8 cellular contexts compared by ENCODE assay signal in the genomic region with DNA sequence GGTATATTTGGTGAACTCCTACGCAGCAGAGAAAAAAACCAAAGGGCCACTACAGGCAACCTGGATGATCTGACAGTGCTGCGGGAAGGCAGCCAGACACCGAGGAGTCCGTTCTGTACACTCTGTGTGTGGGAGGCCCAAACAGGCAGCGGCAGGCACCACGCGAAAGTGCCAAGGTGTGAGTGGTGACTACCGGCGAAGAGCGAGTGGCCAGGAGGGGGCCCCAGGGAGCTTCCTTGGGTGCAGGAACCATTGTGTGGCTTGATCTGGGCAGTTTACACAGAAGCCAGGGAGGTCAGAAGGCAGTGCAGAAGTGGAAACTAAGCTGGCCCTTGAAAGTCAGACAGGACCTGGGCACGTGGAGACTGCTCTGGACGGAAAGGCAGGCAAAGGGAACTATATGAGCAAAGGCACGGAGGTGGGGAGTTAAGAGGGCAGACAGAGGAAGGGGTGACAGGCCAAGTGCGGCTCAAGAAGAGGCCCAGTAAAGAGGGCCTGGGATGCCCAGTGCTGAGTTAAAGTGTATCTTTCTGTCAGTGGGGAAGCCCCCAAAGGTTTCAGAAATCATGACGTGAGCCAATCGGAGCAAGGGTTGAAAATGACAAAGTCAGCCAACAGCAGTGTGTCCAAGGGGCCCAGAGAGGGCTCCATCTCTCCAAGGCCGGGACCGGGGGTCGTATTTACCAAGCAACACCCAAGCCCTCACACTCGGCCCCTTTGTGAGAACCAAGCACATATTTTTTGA. TPM values are rescaled to one million over a fixed set of nuclear protein-coding genes. Genes with fewer than 3 reads are reported as not detected.
DNase-seq lines count a peak whose midpoint lies in the region; FAIRE-seq and TF ChIP-seq lines count a peak whose summit lies in the region.

No MANE protein-coding gene starts in this region.

- FAIRE-seq in GM12891 (lab: Jason Lieb, UNC) (peak; percentile 90), frontal cortex (lab: Jason Lieb, UNC) (no peak)

- TF ChIP-seq POLR2A in GM12891 (IDR thresholded peaks at IDR 0.05; ENCODE audit: low read depth, low read length) = no peak

- DNase-seq in GM12891 (ENCODE audit: insufficient read length, low spot score) (no peak), RPMI8226 (peak; percentile 45), anterior cingulate cortex (lab: John Stamatoyannopoulos, UW) (peak in 49 of 58 donors; percentile 24 to 75 (median 51)), iPS-NIHi11 (ENCODE audit: low spot score) (peak; percentile 80), AG08396 (ENCODE audit: low spot score) (no peak), frontal cortex (ENCODE audit: low spot score in 2 of 2) (no peak), DMS79 treated with DMSO at 0.1 percent for 48 hours (lab: John Stamatoyannopoulos, UW) (no peak)
- peak; percentile 38 to 39 for DNase-seq in stimulated activated CD4-positive, alpha-beta T cell treated with anti-CD3 and anti-CD28 coated beads, Interleukin-2, amount 100 ng/mL, for 48 hours

TF ChIP-seq in GM12891, 5 proteins besides CTCF, POLR2A, EP300 and RAD21:
- no peak for TF ChIP-seq TAF1 (IDR thresholded peaks at IDR 0.05; ENCODE audit: low read depth, low read length)
- TF ChIP-seq POU2F2 (IDR thresholded peaks at IDR 0.05; ENCODE audit: low read depth, low read length) = no peak
- no peak for TF ChIP-seq PAX5 (IDR thresholded peaks at IDR 0.05; ENCODE audit: insufficient read depth, low read length, severe bottlenecking)
- no peak for TF ChIP-seq SPI1 (IDR thresholded peaks at IDR 0.05; ENCODE audit: low read depth, low read length)

RNA-seq across cellular contexts. Expression of a gene that starts 10.6 kb away (rescaled TPM):
- polyA plus RNA-seq in GM12891 (2012; ENCODE audit: low read depth, missing spikeins) = 5.5 TPM
- 6.9 TPM for total RNA-seq in frontal cortex

RNA-seq across cellular contexts. Expression of a gene that starts 55.0 kb away (rescaled TPM):
- 37.4 TPM for polyA plus RNA-seq in GM12891 (2012; ENCODE audit: low read depth, missing spikeins)
- 197 TPM for total RNA-seq in frontal cortex

Comparison
In these comparisons a context has a peak if more than half of its experiments do, and no peak if none do; other contexts are left out.
1. DNase-seq: peak in RPMI8226 (single experiment), anterior cingulate cortex (49 of 58), iPS-NIHi11 (single experiment) and stimulated activated CD4-positive, alpha-beta T cell treated with anti-CD3 and anti-CD28 coated beads, Interleukin-2, amount 100 ng/mL, for 48 hours (2 of 2); none in GM12891 (single experiment), AG08396 (single experiment), frontal cortex (0 of 2) and DMS79 treated with DMSO at 0.1 percent for 48 hours (single experiment).